Comparison of ENCODE assay signal across 8 cellular contexts in the genomic region with DNA sequence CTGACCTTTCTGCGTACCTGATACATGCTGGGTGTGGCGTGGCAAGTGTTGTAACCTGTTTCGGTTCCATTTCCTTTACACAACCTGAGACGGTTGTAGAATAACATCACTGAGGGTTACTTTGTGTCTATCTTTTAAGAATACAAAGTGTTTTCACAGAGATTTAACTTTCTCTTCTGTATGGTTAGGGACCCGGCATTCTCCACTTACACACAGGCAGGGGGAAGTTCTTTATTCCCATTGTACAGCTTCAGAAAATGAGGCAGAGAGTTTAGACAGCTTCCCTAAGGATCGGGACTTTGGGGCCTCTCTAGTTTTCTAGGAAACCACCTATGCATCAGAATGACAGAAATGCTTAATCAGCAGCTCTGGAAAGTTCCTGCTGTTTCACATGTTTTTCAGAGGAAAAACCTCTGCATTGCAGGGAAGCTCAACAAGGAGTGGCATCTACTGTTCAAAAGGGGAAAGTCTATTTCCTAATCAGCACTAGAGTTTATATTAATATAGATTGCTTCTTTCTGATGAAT. TPM values are rescaled to one million over a fixed set of nuclear protein-coding genes. Genes with fewer than 3 reads are reported as not detected.
DNase-seq lines count a peak whose midpoint lies in the region; ATAC-seq, FAIRE-seq and TF ChIP-seq lines count a peak whose summit lies in the region.

No MANE protein-coding gene starts in this region.

- peak overlapping the region; percentile 82 for H3K4me3 Mint-ChIP-seq in MCF 10A (ENCODE audit: unreplicated experiment)

- peak overlapping the region; percentile 79 for H2AFZ ChIP-seq in mesenchymal stem cell (ENCODE audit: low read depth, low read length)

- DNase-seq in GM12865 (ENCODE audit: low read depth) (peak; percentile 78), HTR-8/SVneo (ENCODE audit: insufficient read length, low spot score) (peak; percentile 21), MCF 10A (ENCODE audit: unreplicated experiment) (peak; percentile 79), mesenchymal stem cell (peak; percentile 63), upper lobe of right lung (no peak), midbrain (lab: John Stamatoyannopoulos, UW) (no peak), NCI-H510A treated with DMSO at 0.1 percent for 48 hours (lab: John Stamatoyannopoulos, UW) (no peak)

- peak overlapping the region; percentile 99 for H4K91ac ChIP-seq in mesenchymal stem cell (ENCODE audit: low read length)

- H3K4ac ChIP-seq in mesenchymal stem cell (ENCODE audit: low read depth in 1 of 2, low read length in 2 of 2): peak overlapping the region in 1 of 2 experiments; percentile 97

- no peaks in the 10 kb centered on the region for H3K9me3 Mint-ChIP-seq in MCF 10A (ENCODE audit: unreplicated experiment)

- H3K4me1 ChIP-seq in mesenchymal stem cell (ENCODE audit: control insufficient read depth, insufficient read depth, low read depth, low read length): peaks cover 10% of the 10 kb centered on the region
- H3K4me1 ChIP-seq in upper lobe of right lung: peaks cover 25% of the 10 kb centered on the region

- H3K9ac ChIP-seq in mesenchymal stem cell (ENCODE audit: low read length): peak overlapping the region; percentile 93

- ATAC-seq in GM21447 (IDR thresholded peaks at IDR 0.05; ENCODE audit: unreplicated experiment) (peak; percentile 82), upper lobe of right lung (no peak)

- peak overlapping the region; percentile 81 for H3K4me2 ChIP-seq in mesenchymal stem cell (ENCODE audit: low read length, poor library complexity, severe bottlenecking)

- intact Hi-C loops in MCF 10A (cut with micrococcal nuclease): loop anchor here (5.0 kb wide), 1 partner anchor 41 kb away; a partner anchor contains a TSS
- intact Hi-C loops in upper lobe of right lung (cut with DNase I): no loop called here

- BruUV-seq in MCF 10A (replicated peaks; lab: Mats Ljungman, UMichigan): TSS peak; percentile 54

- H3K27me3 ChIP-seq in mesenchymal stem cell (ENCODE audit: control insufficient read depth in 1 of 2, insufficient read depth in 1 of 2, low read length in 2 of 2) (no peaks in the 10 kb centered on the region), upper lobe of right lung (no peaks in the 10 kb centered on the region)

- no peak for FAIRE-seq in HTR-8/SVneo (lab: Jason Lieb, UNC)

- H3K36me3 ChIP-seq in mesenchymal stem cell (ENCODE audit: control insufficient read depth in 1 of 2, insufficient read depth in 2 of 2, low read depth in 1 of 2, low read length in 2 of 2) (peaks cover 0 to 11% of the 10 kb centered on the region in 2 experiments), upper lobe of right lung (peaks cover 7% of the 10 kb centered on the region)

- peaks cover 60% of the 10 kb centered on the region for H3K4me1 Mint-ChIP-seq in MCF 10A (ENCODE audit: insufficient read depth, unreplicated experiment)

- no peak overlapping the region for H2AK5ac ChIP-seq in mesenchymal stem cell (ENCODE audit: low read length, severe bottlenecking)

- peak overlapping the region; percentile 100 for H4K8ac ChIP-seq in mesenchymal stem cell (ENCODE audit: low read length)

- H2BK5ac ChIP-seq in mesenchymal stem cell (ENCODE audit: low read depth, low read length, poor library complexity, severe bottlenecking): no peak overlapping the region

- H3K27me3 Mint-ChIP-seq in MCF 10A (ENCODE audit: insufficient read depth, unreplicated experiment): no peaks in the 10 kb centered on the region

- CTCF ChIA-PET in MCF 10A (lab: Yijun Ruan, JAX): interaction anchor here (0.6 to 2.6 kb wide), 11 partner anchors 10 to 1073 kb away, joined by 3 to 12 read pairs (median 3); no protein-coding TSS in a partner anchor

- H3K14ac ChIP-seq in mesenchymal stem cell (ENCODE audit: low read length in 2 of 2): peak overlapping the region in 1 of 2 experiments; percentile 95

- no peak for TF ChIP-seq CTCF in GM12865 (IDR thresholded peaks at IDR 0.05; ENCODE audit: insufficient read depth, low read depth, low read length, missing control alignments)
- no peak for TF ChIP-seq CTCF in MCF 10A (IDR thresholded peaks at IDR 0.05; ENCODE audit: unreplicated experiment)
- TF ChIP-seq CTCF in upper lobe of right lung (IDR thresholded peaks at IDR 0.05): no peak

- peak overlapping the region; percentile 97 for H3K27ac Mint-ChIP-seq in MCF 10A (ENCODE audit: low read depth, unreplicated experiment)

- peaks cover 8% of the 10 kb centered on the region for H3K79me1 ChIP-seq in mesenchymal stem cell (replicated peaks; ENCODE audit: low read length, poor library complexity, severe bottlenecking)

- H3K23ac ChIP-seq in mesenchymal stem cell (ENCODE audit: low read length in 2 of 2): no peak overlapping the region

- no peak overlapping the region for H2BK15ac ChIP-seq in mesenchymal stem cell (ENCODE audit: low read depth, poor library complexity, severe bottlenecking)

- peak overlapping the region; percentile 90 to 99 for H3K18ac ChIP-seq in mesenchymal stem cell (ENCODE audit: low read depth in 1 of 2, low read length in 2 of 2)

- peaks cover 10% of the 10 kb centered on the region for H3K36me3 Mint-ChIP-seq in MCF 10A (ENCODE audit: insufficient read depth, unreplicated experiment)

- peak overlapping the region; percentile 46 to 90 for H2BK12ac ChIP-seq in mesenchymal stem cell (ENCODE audit: low read length in 2 of 2)

- H3K4me3 ChIP-seq in GM12865 (ENCODE audit: low read depth, low read length): peak overlapping the region; percentile 87
- peak overlapping the region; percentile 86 to 87 for H3K4me3 ChIP-seq in mesenchymal stem cell (ENCODE audit: insufficient read depth in 1 of 2, low read depth in 1 of 2, low read length in 2 of 2)
- H3K4me3 ChIP-seq in upper lobe of right lung: peak overlapping the region; percentile 81

- 3% methylated on average over 3 of the region's 6 CpGs for WGBS in mesenchymal stem cell

- H2BK120ac ChIP-seq in mesenchymal stem cell (ENCODE audit: low read depth, low read length): no peak overlapping the region

- POLR2A ChIA-PET in MCF 10A (lab: Yijun Ruan, JAX): interaction anchor here (0.6 to 8.8 kb wide), 17 partner anchors 12 to 842 kb away, joined by 3 to 177 read pairs (median 10); a partner anchor contains a TSS

- no peaks in the 10 kb centered on the region for H3K9me3 ChIP-seq in mesenchymal stem cell (ENCODE audit: control insufficient read depth, low read length)
- H3K9me3 ChIP-seq in upper lobe of right lung: no peaks in the 10 kb centered on the region

- peak overlapping the region; percentile 94 for H3K27ac ChIP-seq in mesenchymal stem cell (ENCODE audit: low read length, poor library complexity, severe bottlenecking)
- peak overlapping the region; percentile 96 for H3K27ac ChIP-seq in upper lobe of right lung

RNA-seq across cellular contexts. Expression of a gene that starts 41.3 kb away (rescaled TPM):
- 351 and 393 TPM in 2 replicates for total RNA-seq in MCF 10A (2022)
- 217 TPM for polyA plus RNA-seq in mesenchymal stem cell (2013, experiment 1 of 2)
- polyA plus RNA-seq in mesenchymal stem cell (2013, experiment 2 of 2): 216 TPM
- total RNA-seq in upper lobe of right lung: 260 TPM

Comparison
In these comparisons a context has a peak if more than half of its experiments do, and no peak if none do; other contexts are left out.
1. DNase-seq: peak in GM12865 (single experiment), HTR-8/SVneo (single experiment), MCF 10A (single experiment) and mesenchymal stem cell (single experiment); none in upper lobe of right lung (single experiment), midbrain (single experiment) and NCI-H510A treated with DMSO at 0.1 percent for 48 hours (single experiment).
2. Peak in every context shown above with its lines, with median percentiles within 50 percentile points of each other: H3K4me3 ChIP-seq.